In the genomic region with DNA sequence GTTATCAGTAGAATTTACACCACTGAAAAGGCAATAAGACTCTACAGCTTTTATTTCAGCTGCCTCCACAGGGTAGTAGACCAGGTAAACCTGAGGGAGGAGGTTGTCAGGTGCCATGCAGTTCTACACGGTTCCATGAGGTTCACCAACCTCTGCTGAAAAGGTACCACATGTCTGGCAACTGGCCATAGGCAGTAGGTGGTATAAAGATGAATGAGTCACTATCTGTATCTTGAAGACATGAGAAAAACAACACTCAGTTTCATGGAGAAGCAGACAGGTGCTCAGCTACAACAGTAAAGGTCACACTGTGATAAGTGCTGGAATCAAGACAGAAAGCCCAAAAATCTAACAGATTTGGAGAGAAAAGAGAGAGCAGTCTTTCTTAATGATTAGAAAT, we compare ENCODE assay signal across 14 cellular contexts.
DNase-seq lines count a peak whose midpoint lies in the region; ATAC-seq and TF ChIP-seq lines count a peak whose summit lies in the region.
"Had no signal": no experiment of that assay in that cellular context is flagged by ENCODE, and none has a peak within 500 bp of the region (broad histone marks: within the 10 kb centered on the region; RNA-seq: fewer than 3 reads in every experiment).

No MANE protein-coding gene starts in this region.

- H3K4me3 Mint-ChIP-seq in activated CD4-positive, alpha-beta T cell treated with anti-CD3 and anti-CD28 coated beads for 36 hours: no peak overlapping the region
- no peak overlapping the region for H3K4me3 Mint-ChIP-seq in activated CD4-positive, alpha-beta T cell treated with anti-CD3 and anti-CD28 coated beads, Interleukin-2, amount 10 ng/mL, durations not matched to agents 24 days and 14 days
- H3K4me3 Mint-ChIP-seq: CD4-positive, alpha-beta T cell; IgD-negative memory B cell had no signal

- CTCF ChIA-PET in activated CD4-positive, alpha-beta T cell treated with anti-CD3 and anti-CD28 coated beads for 36 hours (lab: Charles Lee): no interaction called here

- no peaks in the 10 kb centered on the region for H3K4me1 Mint-ChIP-seq in activated CD4-positive, alpha-beta T cell treated with anti-CD3 and anti-CD28 coated beads for 36 hours
- no peaks in the 10 kb centered on the region for H3K4me1 Mint-ChIP-seq in activated CD4-positive, alpha-beta T cell treated with anti-CD3 and anti-CD28 coated beads, Interleukin-2, amount 10 ng/mL, durations not matched to agents 24 days and 14 days
- H3K4me1 Mint-ChIP-seq: IgD-negative memory B cell had no signal

- POLR2A ChIA-PET in activated CD4-positive, alpha-beta T cell treated with anti-CD3 and anti-CD28 coated beads for 36 hours (lab: Charles Lee): no interaction called here

- DNase-seq in activated CD4-positive, alpha-beta T cell treated with anti-CD3 and anti-CD28 coated beads for 36 hours: peak; percentile 6
- no peak for DNase-seq in activated CD4-positive, alpha-beta T cell treated with anti-CD3 and anti-CD28 coated beads, Interleukin-2, amount 10 ng/mL, durations not matched to agents 24 days and 14 days
- DNase-seq in M059J (ENCODE audit: low read depth): peak; percentile 17
- DNase-seq in epithelial cell of esophagus (ENCODE audit: low read depth): peak; percentile 0
- DNase-seq in renal cortical epithelial cell (ENCODE audit: low read depth): peak; percentile 18
- no peak for DNase-seq in anterior cingulate cortex (lab: John Stamatoyannopoulos, UW)
- DNase-seq in NCI-H146 (lab: John Stamatoyannopoulos, UW): no peak
- DNase-seq: AML-193; Caco-2; CD4-positive, alpha-beta T cell had no signal

- no peaks in the 10 kb centered on the region for H3K36me3 Mint-ChIP-seq in activated CD4-positive, alpha-beta T cell treated with anti-CD3 and anti-CD28 coated beads for 36 hours (ENCODE audit: low read depth)
- H3K36me3 Mint-ChIP-seq in activated CD4-positive, alpha-beta T cell treated with anti-CD3 and anti-CD28 coated beads, Interleukin-2, amount 10 ng/mL, durations not matched to agents 24 days and 14 days (ENCODE audit: low read depth): no peaks in the 10 kb centered on the region
- H3K36me3 Mint-ChIP-seq: IgD-negative memory B cell had no signal

- H3K27ac Mint-ChIP-seq in activated CD4-positive, alpha-beta T cell treated with anti-CD3 and anti-CD28 coated beads for 36 hours: no peak overlapping the region
- no peak overlapping the region for H3K27ac Mint-ChIP-seq in activated CD4-positive, alpha-beta T cell treated with anti-CD3 and anti-CD28 coated beads, Interleukin-2, amount 10 ng/mL, durations not matched to agents 24 days and 14 days
- H3K27ac Mint-ChIP-seq: CD4-positive, alpha-beta T cell; IgD-negative memory B cell had no signal

- H3K9me3 Mint-ChIP-seq in activated CD4-positive, alpha-beta T cell treated with anti-CD3 and anti-CD28 coated beads for 36 hours (ENCODE audit: low read depth): no peaks in the 10 kb centered on the region
- H3K9me3 Mint-ChIP-seq in activated CD4-positive, alpha-beta T cell treated with anti-CD3 and anti-CD28 coated beads, Interleukin-2, amount 10 ng/mL, durations not matched to agents 24 days and 14 days: no peaks in the 10 kb centered on the region
- H3K9me3 Mint-ChIP-seq: CD4-positive, alpha-beta T cell had no signal

- no peak for TF ChIP-seq CTCF in epithelial cell of esophagus (IDR thresholded peaks at IDR 0.05; ENCODE audit: insufficient read depth, low read depth, low read length, missing control alignments)

- intact Hi-C loops in activated CD4-positive, alpha-beta T cell treated with anti-CD3 and anti-CD28 coated beads for 36 hours (cut with DNase I, micrococcal nuclease): no loop called here
- intact Hi-C loops in activated CD4-positive, alpha-beta T cell treated with anti-CD3 and anti-CD28 coated beads, Interleukin-2, amount 10 ng/mL, durations not matched to agents 24 days and 14 days (cut with micrococcal nuclease): no loop called here

- peaks cover 5% of the 10 kb centered on the region for H3K27me3 Mint-ChIP-seq in activated CD4-positive, alpha-beta T cell treated with anti-CD3 and anti-CD28 coated beads for 36 hours
- peaks cover 3% of the 10 kb centered on the region for H3K27me3 Mint-ChIP-seq in activated CD4-positive, alpha-beta T cell treated with anti-CD3 and anti-CD28 coated beads, Interleukin-2, amount 10 ng/mL, durations not matched to agents 24 days and 14 days
- H3K27me3 Mint-ChIP-seq: CD4-positive, alpha-beta T cell had no signal

- no peak overlapping the region for H3K4me3 ChIP-seq in epithelial cell of esophagus (ENCODE audit: low read length)
- H3K4me3 ChIP-seq: A549, HAP-1 had no signal

- ATAC-seq in activated CD4-positive, alpha-beta T cell treated with anti-CD3 and anti-CD28 coated beads for 36 hours: no peak
- ATAC-seq: A549, HepG2 had no signal

Comparison
In these comparisons a context has a peak if more than half of its experiments do, and no peak if none do; other contexts are left out.
1. DNase-seq: peak in activated CD4-positive, alpha-beta T cell treated with anti-CD3 and anti-CD28 coated beads for 36 hours (single experiment), M059J (single experiment), epithelial cell of esophagus (single experiment) and renal cortical epithelial cell (single experiment); none in activated CD4-positive, alpha-beta T cell treated with anti-CD3 and anti-CD28 coated beads, Interleukin-2, amount 10 ng/mL, durations not matched to agents 24 days and 14 days (single experiment), anterior cingulate cortex (0 of 58) and NCI-H146 (single experiment).